In the genomic region with DNA sequence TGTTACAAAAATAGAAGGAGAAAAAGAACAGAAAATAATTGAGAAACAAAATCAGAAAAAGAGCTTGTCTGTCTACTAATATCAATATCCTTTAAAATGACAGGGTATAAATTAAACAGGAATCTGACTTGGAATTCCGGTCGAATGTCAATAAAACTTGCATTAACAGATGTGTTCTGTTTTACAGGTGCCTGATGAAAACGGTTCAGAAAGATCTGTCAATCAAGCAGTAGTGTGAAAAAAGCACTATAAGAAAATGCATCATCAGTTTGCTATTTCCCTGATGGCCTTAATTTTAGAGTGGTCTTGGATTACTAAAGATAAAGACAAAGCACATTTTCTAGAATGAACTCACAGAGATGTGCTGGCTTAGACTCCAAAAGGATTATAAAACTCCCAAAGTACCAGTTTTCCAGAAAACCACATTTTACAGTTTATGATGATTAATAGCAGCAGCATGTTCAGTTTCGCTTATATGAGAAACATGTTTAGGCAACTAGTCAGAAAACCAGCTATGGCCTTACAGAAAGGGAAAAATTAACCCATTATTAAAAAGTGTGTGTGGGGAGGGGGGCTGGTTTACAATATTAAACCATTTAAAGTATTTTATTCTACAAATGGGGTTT, we compare ENCODE assay signal across 11 cellular contexts. TPM values are rescaled to one million over a fixed set of nuclear protein-coding genes. Genes with fewer than 3 reads are reported as not detected.
A peak's percentile ranks its signal among the peaks of the same experiment; 100 is the strongest.
DNase-seq lines count a peak whose midpoint lies in the region; ATAC-seq and TF ChIP-seq lines count a peak whose summit lies in the region.
"Had no signal": no experiment of that assay in that cellular context is flagged by ENCODE, and none has a peak within 500 bp of the region (broad histone marks: within the 10 kb centered on the region; RNA-seq: fewer than 3 reads in every experiment).

No MANE protein-coding gene starts in this region.

- no peaks in the 10 kb centered on the region for H3K27me3 Mint-ChIP-seq in activated CD4-positive, alpha-beta memory T cell treated with anti-CD3 and anti-CD28 coated beads, Interleukin-2, amount 10 ng/mL, durations not matched to agents 7 days and 5 days
- no peaks in the 10 kb centered on the region for H3K27me3 Mint-ChIP-seq in activated T-cell treated with anti-CD3 and anti-CD28 coated beads, Interleukin-2, amount 50 U/mL, for 24 hours

- peak overlapping the region; percentile 24 for H3K4me3 Mint-ChIP-seq in stimulated activated effector memory CD8-positive, alpha-beta T cell treated with anti-CD3 and anti-CD28 coated beads, Interleukin-12 subunit alpha, Interleukin-12 subunit beta, amount 100 ng/mL, for 72 hours
- no peak overlapping the region for H3K4me3 Mint-ChIP-seq in activated CD4-positive, alpha-beta memory T cell treated with anti-CD3 and anti-CD28 coated beads, Interleukin-2, amount 10 ng/mL, durations not matched to agents 7 days and 5 days
- no peak overlapping the region for H3K4me3 Mint-ChIP-seq in activated T-cell treated with anti-CD3 and anti-CD28 coated beads, Interleukin-2, amount 50 U/mL, for 24 hours
- H3K4me3 Mint-ChIP-seq: activated naive CD4-positive, alpha-beta T cell treated with anti-CD3 and anti-CD28 coated beads for 36 hours had no signal

- CTCF ChIA-PET in activated CD4-positive, alpha-beta memory T cell treated with anti-CD3 and anti-CD28 coated beads, Interleukin-2, amount 10 ng/mL, durations not matched to agents 7 days and 5 days (lab: Charles Lee): interaction anchor here (1.3 kb wide), 1 partner anchor 10 kb away, joined by 4 read pairs; no protein-coding TSS in a partner anchor

- peaks cover 7% of the 10 kb centered on the region for H3K4me1 Mint-ChIP-seq in stimulated activated effector memory CD8-positive, alpha-beta T cell treated with anti-CD3 and anti-CD28 coated beads, Interleukin-12 subunit alpha, Interleukin-12 subunit beta, amount 100 ng/mL, for 72 hours
- H3K4me1 Mint-ChIP-seq in activated CD4-positive, alpha-beta memory T cell treated with anti-CD3 and anti-CD28 coated beads, Interleukin-2, amount 10 ng/mL, durations not matched to agents 7 days and 5 days: peaks cover 15% of the 10 kb centered on the region
- peaks cover 13% of the 10 kb centered on the region for H3K4me1 Mint-ChIP-seq in activated T-cell treated with anti-CD3 and anti-CD28 coated beads, Interleukin-2, amount 50 U/mL, for 24 hours (ENCODE audit: low read depth)

- H3K27ac Mint-ChIP-seq in stimulated activated effector memory CD8-positive, alpha-beta T cell treated with anti-CD3 and anti-CD28 coated beads, Interleukin-12 subunit alpha, Interleukin-12 subunit beta, amount 100 ng/mL, for 72 hours: no peak overlapping the region
- no peak overlapping the region for H3K27ac Mint-ChIP-seq in activated CD4-positive, alpha-beta memory T cell treated with anti-CD3 and anti-CD28 coated beads, Interleukin-2, amount 10 ng/mL, durations not matched to agents 7 days and 5 days
- no peak overlapping the region for H3K27ac Mint-ChIP-seq in activated T-cell treated with anti-CD3 and anti-CD28 coated beads, Interleukin-2, amount 50 U/mL, for 24 hours

- ATAC-seq in GM19025 (IDR thresholded peaks at IDR 0.05; ENCODE audit: low read depth, unreplicated experiment) (peak; percentile 23), HG03571 (IDR thresholded peaks at IDR 0.05; ENCODE audit: unreplicated experiment) (peak; percentile 10), GM21360 (IDR thresholded peaks at IDR 0.05; ENCODE audit: unreplicated experiment) (no peak)
- ATAC-seq in stimulated activated effector memory CD8-positive, alpha-beta T cell treated with anti-CD3 and anti-CD28 coated beads, Interleukin-12 subunit alpha, Interleukin-12 subunit beta, amount 100 ng/mL, for 72 hours: no peak

- H3K9me3 Mint-ChIP-seq in stimulated activated effector memory CD8-positive, alpha-beta T cell treated with anti-CD3 and anti-CD28 coated beads, Interleukin-12 subunit alpha, Interleukin-12 subunit beta, amount 100 ng/mL, for 72 hours: no peaks in the 10 kb centered on the region
- H3K9me3 Mint-ChIP-seq in activated CD4-positive, alpha-beta memory T cell treated with anti-CD3 and anti-CD28 coated beads, Interleukin-2, amount 10 ng/mL, durations not matched to agents 7 days and 5 days: no peaks in the 10 kb centered on the region
- no peaks in the 10 kb centered on the region for H3K9me3 Mint-ChIP-seq in activated T-cell treated with anti-CD3 and anti-CD28 coated beads, Interleukin-2, amount 50 U/mL, for 24 hours
- H3K9me3 Mint-ChIP-seq: activated naive CD4-positive, alpha-beta T cell treated with anti-CD3 and anti-CD28 coated beads for 36 hours had no signal

- no peak overlapping the region for H3K4me3 ChIP-seq in choroid plexus epithelial cell (ENCODE audit: low read depth, low read length)

- DNase-seq in choroid plexus epithelial cell (ENCODE audit: low read depth): peak; percentile 62
- no peak for DNase-seq in stimulated activated effector memory CD8-positive, alpha-beta T cell treated with anti-CD3 and anti-CD28 coated beads, Interleukin-12 subunit alpha, Interleukin-12 subunit beta, amount 100 ng/mL, for 72 hours (ENCODE audit: low spot score in 2 of 2)
- no peak for DNase-seq in activated CD4-positive, alpha-beta memory T cell treated with anti-CD3 and anti-CD28 coated beads, Interleukin-2, amount 10 ng/mL, durations not matched to agents 7 days and 5 days
- no peak for DNase-seq in activated T-cell treated with anti-CD3 and anti-CD28 coated beads, Interleukin-2, amount 50 U/mL, for 24 hours
- DNase-seq: activated naive CD4-positive, alpha-beta T cell treated with anti-CD3 and anti-CD28 coated beads for 36 hours; DMS79 treated with DMSO at 0.1 percent for 48 hours; NCI-H1417 treated with DMSO at 0.1 percent for 48 hours; OCI-M1 had no signal

- TF ChIP-seq CTCF in choroid plexus epithelial cell (conservative IDR thresholded peaks at IDR 0.05; ENCODE audit: low read depth, low read length): no peak

- peaks cover 58% of the 10 kb centered on the region for H3K36me3 Mint-ChIP-seq in stimulated activated effector memory CD8-positive, alpha-beta T cell treated with anti-CD3 and anti-CD28 coated beads, Interleukin-12 subunit alpha, Interleukin-12 subunit beta, amount 100 ng/mL, for 72 hours
- H3K36me3 Mint-ChIP-seq in activated CD4-positive, alpha-beta memory T cell treated with anti-CD3 and anti-CD28 coated beads, Interleukin-2, amount 10 ng/mL, durations not matched to agents 7 days and 5 days (ENCODE audit: low read depth): peaks cover 40% of the 10 kb centered on the region
- H3K36me3 Mint-ChIP-seq in activated T-cell treated with anti-CD3 and anti-CD28 coated beads, Interleukin-2, amount 50 U/mL, for 24 hours (ENCODE audit: low read depth): peaks cover 63% of the 10 kb centered on the region

- POLR2A ChIA-PET in activated CD4-positive, alpha-beta memory T cell treated with anti-CD3 and anti-CD28 coated beads, Interleukin-2, amount 10 ng/mL, durations not matched to agents 7 days and 5 days (lab: Charles Lee): interaction anchor here (1.0 to 1.3 kb wide), 2 partner anchors 17 to 83 kb away, joined by 3 read pairs; a partner anchor contains a TSS

RNA-seq across cellular contexts. Expression of a gene that starts 8.2 kb away (rescaled TPM):
- total RNA-seq in activated CD4-positive, alpha-beta memory T cell treated with anti-CD3 and anti-CD28 coated beads, Interleukin-2, amount 10 ng/mL, durations not matched to agents 7 days and 5 days: 10 to 100 TPM; 32.6 to 36.5 TPM

Comparison
In these comparisons a context has a peak if more than half of its experiments do, and no peak if none do; other contexts are left out.
1. ATAC-seq: peak in GM19025 (single experiment) and HG03571 (single experiment); none in stimulated activated effector memory CD8-positive, alpha-beta T cell treated with anti-CD3 and anti-CD28 coated beads, Interleukin-12 subunit alpha, Interleukin-12 subunit beta, amount 100 ng/mL, for 72 hours (single experiment) and GM21360 (single experiment).